In genomic region chr16:29862884-29863668, GRCh38 we compare ENCODE assay signal across 1 cellular context.
TF ChIP-seq lines count a peak whose summit lies in the region.

Gene CDIPT, minus strand, starts transcription at chr16:29863226. Its CDS starts 369 bp downstream, at chr16:29862857.

TF ChIP-seq in K562, 482 proteins besides CTCF, POLR2A, EP300 and RAD21 (continued from another document and continues in another):
- TF ChIP-seq TRIM25 (IDR thresholded peaks at IDR 0.05; ENCODE audit: borderline replicate concordance) (0 out of 2 replicates have a peak, but pooled peaks have one; percentile 18), MTA2 (IDR thresholded peaks at IDR 0.05; ENCODE audit: low read depth) (no peak), ATF2 (CRISPR knock-in tag; IDR thresholded peaks at IDR 0.05) (no peak), ZSCAN29 (IDR thresholded peaks at IDR 0.05) (no peak), ZNF347 (CRISPR knock-in tag; IDR thresholded peaks at IDR 0.05; ENCODE audit: low read depth) (no peak), MYBL2 (IDR thresholded peaks at IDR 0.05; ENCODE audit: low read depth) (no peak), MYBL2 (CRISPR knock-in tag; IDR thresholded peaks at IDR 0.05; ENCODE audit: borderline replicate concordance) (no peak), RNF219 (CRISPR knock-in tag; IDR thresholded peaks at IDR 0.05) (no peak), GTF2B (IDR thresholded peaks at IDR 0.05; ENCODE audit: extremely low read depth, insufficient read length) (no peak), PTRF (tag; IDR thresholded peaks at IDR 0.05) (no peak), ZHX1 (conservative IDR thresholded peaks at IDR 0.05; ENCODE audit: low read length) (no peak), ZNF175 (CRISPR knock-in tag; IDR thresholded peaks at IDR 0.05; ENCODE audit: low read depth) (no peak; the same call in 1 of the 2 replicates), NFATC3 (IDR thresholded peaks at IDR 0.05) (peak; percentile 81), E2F5 (CRISPR knock-in tag; IDR thresholded peaks at IDR 0.05) (no peak), BACH1 (tag; IDR thresholded peaks at IDR 0.05) (no peak), BRCA1 (IDR thresholded peaks at IDR 0.05) (no peak), BRCA1 (CRISPR knock-in tag; IDR thresholded peaks at IDR 0.05) (no peak), HINFP (tag; conservative IDR thresholded peaks at IDR 0.05; ENCODE audit: low read depth) (no peak), ZNF699 (CRISPR knock-in tag; IDR thresholded peaks at IDR 0.05; ENCODE audit: insufficient replicate concordance) (no peak), HEY1 (CRISPR knock-in tag; IDR thresholded peaks at IDR 0.05; ENCODE audit: borderline replicate concordance) (peak; percentile 59; the same call in 1 of the 2 replicates), ZC3H4 (CRISPR knock-in tag; IDR thresholded peaks at IDR 0.05; ENCODE audit: borderline replicate concordance) (no peak), NBN (IDR thresholded peaks at IDR 0.05; ENCODE audit: low read depth) (peak; percentile 87; the same call in 1 of the 2 replicates), ZNF277 (CRISPR knock-in tag; IDR thresholded peaks at IDR 0.05; ENCODE audit: borderline replicate concordance) (no peak), NR3C1 (CRISPR knock-in tag; IDR thresholded peaks at IDR 0.05) (no peak), BMI1 (IDR thresholded peaks at IDR 0.05; ENCODE audit: low read length) (no peak), ZNF707 (CRISPR knock-in tag; conservative IDR thresholded peaks at IDR 0.05) (no peak), ZNF23 (CRISPR knock-in tag; IDR thresholded peaks at IDR 0.05) (no peak), CSDE1 (IDR thresholded peaks at IDR 0.05) (no peak), RERE (CRISPR knock-in tag; IDR thresholded peaks at IDR 0.05; ENCODE audit: borderline replicate concordance) (no peak), ZNF311 (CRISPR knock-in tag; IDR thresholded peaks at IDR 0.05) (no peak), MAFG (tag; conservative IDR thresholded peaks at IDR 0.05) (no peak), TCF3 (CRISPR knock-in tag; IDR thresholded peaks at IDR 0.05) (peak; percentile 26; the same call in 1 of the 2 replicates), TCFL5 (CRISPR knock-in tag; conservative IDR thresholded peaks at IDR 0.05) (no peak), GABPB1 (CRISPR knock-in tag; IDR thresholded peaks at IDR 0.05) (peak; percentile 36), IRF9 (tag; IDR thresholded peaks at IDR 0.05) (no peak), ZNF165 (CRISPR knock-in tag; IDR thresholded peaks at IDR 0.05; ENCODE audit: borderline replicate concordance) (no peak), E2F3 (CRISPR knock-in tag; IDR thresholded peaks at IDR 0.05) (no peak; the same call in 1 of the 2 replicates), TARDBP (IDR thresholded peaks at IDR 0.05) (peak; percentile 44; the same call in 1 of the 2 replicates), GTF2F1 (IDR thresholded peaks at IDR 0.05; ENCODE audit: low read depth, low read length) (no peak), FOXP4 (CRISPR knock-in tag; IDR thresholded peaks at IDR 0.05; ENCODE audit: borderline replicate concordance) (0 out of 2 replicates have a peak, but pooled peaks have one; percentile 74), SMARCA4 (IDR thresholded peaks at IDR 0.05) (no peak; the same call in 1 of the 2 replicates)
